In genomic region chr19:7679017-7679720, GRCh38 we compare ENCODE assay signal across 8 cellular contexts. TPM values are rescaled to one million over a fixed set of nuclear protein-coding genes. Genes with fewer than 3 reads are reported as not detected.
DNase-seq lines count a peak whose midpoint lies in the region; ATAC-seq and TF ChIP-seq lines count a peak whose summit lies in the region.

No MANE protein-coding gene starts in this region.

- in situ Hi-C loops in HAP-1 (cut with MboI; ENCODE audit: low sequenced_read_pairs): no loop called here

- H3F3A ChIP-seq in PC-9 (ENCODE audit: insufficient read depth, low read depth): peaks cover 16% of the 10 kb centered on the region; the same call in 1 of the 2 replicates

- H3K9me3 ChIP-seq in PC-9 (ENCODE audit: insufficient read depth, low read depth) (no peaks in the 10 kb centered on the region), HAP-1 (no peaks in the 10 kb centered on the region)

- no peaks in the 10 kb centered on the region for H3K9me3 Mint-ChIP-seq in activated T-helper 17 cell treated with anti-CD3 and anti-CD28 coated beads, Interleukin-2, amount 50 U/mL, for 72 hours
- no peaks in the 10 kb centered on the region for H3K9me3 Mint-ChIP-seq in natural killer cell treated with Interleukin-12 subunit alpha and Interleukin-12 subunit beta and Interleukin-15 and Interleukin-18, amount 100 ng/mL, for 72 hours

- peaks cover 9% of the 10 kb centered on the region; the same call in 1 of the 2 replicates for H3K4me1 ChIP-seq in PC-9 (replicated peaks; ENCODE audit: insufficient read depth)
- H3K4me1 ChIP-seq in HAP-1: peaks cover 3% of the 10 kb centered on the region

- no peak overlapping the region for H3K27ac ChIP-seq in PC-9

- H3K36me3 ChIP-seq in PC-9 (ENCODE audit: low read depth): 0 out of 2 replicates have a peak, but pooled peaks cover 6% of the 10 kb centered on the region
- peaks cover 13% of the 10 kb centered on the region for H3K36me3 ChIP-seq in HAP-1 (replicated peaks)

- H3K27me3 ChIP-seq in PC-9 (ENCODE audit: insufficient read depth, low read depth) (peaks cover 30% of the 10 kb centered on the region), HAP-1 (ENCODE audit: low read depth) (peaks cover 20% of the 10 kb centered on the region)

- TF ChIP-seq CTCF in PC-9 (conservative IDR thresholded peaks at IDR 0.05): 0 out of 2 replicates have a peak, but pooled peaks have one; percentile 23

- ATAC-seq in activated T-helper 17 cell treated with anti-CD3 and anti-CD28 coated beads, Interleukin-2, amount 50 U/mL, for 72 hours (replicated peaks): peak; percentile 72
- ATAC-seq in natural killer cell treated with Interleukin-12 subunit alpha and Interleukin-12 subunit beta and Interleukin-15 and Interleukin-18, amount 100 ng/mL, for 72 hours: peak in 1 of 2 donors; percentile 22
- no peak for ATAC-seq in HG03469 (IDR thresholded peaks at IDR 0.05; ENCODE audit: unreplicated experiment)

- H3K4me3 ChIP-seq in PC-9 (no peak overlapping the region), HAP-1 (no peak overlapping the region)

- H3K4me3 Mint-ChIP-seq in activated T-helper 17 cell treated with anti-CD3 and anti-CD28 coated beads, Interleukin-2, amount 50 U/mL, for 72 hours: peak overlapping the region; percentile 65
- H3K4me3 Mint-ChIP-seq in natural killer cell treated with Interleukin-12 subunit alpha and Interleukin-12 subunit beta and Interleukin-15 and Interleukin-18, amount 100 ng/mL, for 72 hours: peak overlapping the region; percentile 42

- CTCF ChIA-PET in PC-9 (lab: Charles Lee): interaction anchor here (0.6 kb wide), 1 partner anchor 193 kb away, joined by 3 read pairs; no protein-coding TSS in a partner anchor

- peaks cover 15% of the 10 kb centered on the region for H3K4me1 Mint-ChIP-seq in activated T-helper 17 cell treated with anti-CD3 and anti-CD28 coated beads, Interleukin-2, amount 50 U/mL, for 72 hours
- peaks cover 17 to 40% of the 10 kb centered on the region in 2 donors for H3K4me1 Mint-ChIP-seq in natural killer cell treated with Interleukin-12 subunit alpha and Interleukin-12 subunit beta and Interleukin-15 and Interleukin-18, amount 100 ng/mL, for 72 hours (ENCODE audit: low read depth in 2 of 2)

- H3K9me2 ChIP-seq in PC-9 (ENCODE audit: insufficient read depth): no peaks in the 10 kb centered on the region

- DNase-seq in SIG-M5 treated with dmso at 0.1 percent for 504 hours (lab: John Stamatoyannopoulos, UW; ENCODE audit: unreplicated experiment) (peak; percentile 43), SIG-M5 (lab: John Stamatoyannopoulos, UW) (no peak), PC-9 (no peak), LoVo (ENCODE audit: low spot score) (no peak), HAP-1 (ENCODE audit: low spot score in 2 of 2) (no peak)
- DNase-seq in natural killer cell treated with Interleukin-12 subunit alpha and Interleukin-12 subunit beta and Interleukin-15 and Interleukin-18, amount 100 ng/mL, for 72 hours (ENCODE audit: low spot score): no peak

- peaks cover 11% of the 10 kb centered on the region for H3K27me3 Mint-ChIP-seq in activated T-helper 17 cell treated with anti-CD3 and anti-CD28 coated beads, Interleukin-2, amount 50 U/mL, for 72 hours
- H3K27me3 Mint-ChIP-seq in natural killer cell treated with Interleukin-12 subunit alpha and Interleukin-12 subunit beta and Interleukin-15 and Interleukin-18, amount 100 ng/mL, for 72 hours: peaks cover 26% of the 10 kb centered on the region in 2 donors

- POLR2A ChIA-PET in PC-9 (lab: Charles Lee; ENCODE audit: unreplicated experiment): no interaction called here

- no peak overlapping the region for H2AFZ ChIP-seq in PC-9

- intact Hi-C loops in PC-9 (cut with micrococcal nuclease; ENCODE audit: unreplicated experiment): loop anchor here (2.0 to 10.0 kb wide), 3 partner anchors 60 to 324 kb away; partner anchors contain the start of genes CTXN1 and SNAPC2

- BruUV-seq in PC-9 (replicated peaks; lab: Mats Ljungman, UMichigan): no TSS peak

- H3K4me2 ChIP-seq in PC-9: no peak overlapping the region

- peaks cover 30% of the 10 kb centered on the region for H3K36me3 Mint-ChIP-seq in activated T-helper 17 cell treated with anti-CD3 and anti-CD28 coated beads, Interleukin-2, amount 50 U/mL, for 72 hours (ENCODE audit: low read depth)
- no peaks in the 10 kb centered on the region for H3K36me3 Mint-ChIP-seq in natural killer cell treated with Interleukin-12 subunit alpha and Interleukin-12 subunit beta and Interleukin-15 and Interleukin-18, amount 100 ng/mL, for 72 hours

- H3K27ac Mint-ChIP-seq in activated T-helper 17 cell treated with anti-CD3 and anti-CD28 coated beads, Interleukin-2, amount 50 U/mL, for 72 hours: peak overlapping the region; percentile 86
- H3K27ac Mint-ChIP-seq in natural killer cell treated with Interleukin-12 subunit alpha and Interleukin-12 subunit beta and Interleukin-15 and Interleukin-18, amount 100 ng/mL, for 72 hours: peak overlapping the region in 1 of 2 donors; percentile 48

- peaks cover 9% of the 10 kb centered on the region; the same call in 1 of the 2 replicates for H4K20me1 ChIP-seq in PC-9 (ENCODE audit: insufficient read depth)

- peaks cover 19% of the 10 kb centered on the region for H3K79me2 ChIP-seq in PC-9 (ENCODE audit: low read depth)

RNA-seq across cellular contexts. Expression of gene TRAPPC5, which starts 1.5 kb away (rescaled TPM):
- 81.2 and 103 TPM in 2 replicates for total RNA-seq in PC-9 (2021)
- 10 to 100 TPM; 61.8 to 82.5 TPM for total RNA-seq in activated T-helper 17 cell treated with anti-CD3 and anti-CD28 coated beads, Interleukin-2, amount 50 U/mL, for 72 hours
- total RNA-seq in natural killer cell treated with Interleukin-12 subunit alpha and Interleukin-12 subunit beta and Interleukin-15 and Interleukin-18, amount 100 ng/mL, for 72 hours: 10 to 100 TPM; 57.9 to 75.7 TPM

RNA-seq across cellular contexts. Expression of gene MCEMP1, which starts 2.3 kb away (rescaled TPM):
- not detected in 2 replicates for total RNA-seq in PC-9 (2021)
- not detected for total RNA-seq in activated T-helper 17 cell treated with anti-CD3 and anti-CD28 coated beads, Interleukin-2, amount 50 U/mL, for 72 hours
- not detected for total RNA-seq in natural killer cell treated with Interleukin-12 subunit alpha and Interleukin-12 subunit beta and Interleukin-15 and Interleukin-18, amount 100 ng/mL, for 72 hours

RNA-seq across cellular contexts. Expression of gene RETN, which starts 10.3 kb away (rescaled TPM):
- total RNA-seq in PC-9 (2021): not detected in 2 replicates
- not detected for total RNA-seq in activated T-helper 17 cell treated with anti-CD3 and anti-CD28 coated beads, Interleukin-2, amount 50 U/mL, for 72 hours
- not detected for total RNA-seq in natural killer cell treated with Interleukin-12 subunit alpha and Interleukin-12 subunit beta and Interleukin-15 and Interleukin-18, amount 100 ng/mL, for 72 hours

RNA-seq across cellular contexts. Expression of gene FCER2, which starts 22.8 kb away (rescaled TPM):
- total RNA-seq in PC-9 (2021): not detected in 2 replicates
- 1 to 10 TPM in 1 of 2 donors, under 1 TPM in 1; 0.65 to 2.8 TPM for total RNA-seq in activated T-helper 17 cell treated with anti-CD3 and anti-CD28 coated beads, Interleukin-2, amount 50 U/mL, for 72 hours
- under 1 TPM in 1 of 2 donors, not detected in 1; 0.78 TPM for total RNA-seq in natural killer cell treated with Interleukin-12 subunit alpha and Interleukin-12 subunit beta and Interleukin-15 and Interleukin-18, amount 100 ng/mL, for 72 hours

RNA-seq across cellular contexts. Expression of gene STXBP2, which starts 42.3 kb away (rescaled TPM):
- 148 and 201 TPM in 2 replicates for total RNA-seq in PC-9 (2021)
- total RNA-seq in activated T-helper 17 cell treated with anti-CD3 and anti-CD28 coated beads, Interleukin-2, amount 50 U/mL, for 72 hours: 100 to 1,000 TPM; 113 to 154 TPM
- 100 to 1,000 TPM; 233 to 247 TPM for total RNA-seq in natural killer cell treated with Interleukin-12 subunit alpha and Interleukin-12 subunit beta and Interleukin-15 and Interleukin-18, amount 100 ng/mL, for 72 hours
